19 cellular contexts compared by ENCODE assay signal in genomic region chr1:110309139-110309538, GRCh38. TPM values are rescaled to one million over a fixed set of nuclear protein-coding genes. Genes with fewer than 3 reads are reported as not detected.
DNase-seq lines count a peak whose midpoint lies in the region; ATAC-seq, FAIRE-seq and TF ChIP-seq lines count a peak whose summit lies in the region.
"Had no signal": no experiment of that assay in that cellular context is flagged by ENCODE, and none has a peak within 500 bp of the region (broad histone marks: within the 10 kb centered on the region; RNA-seq: fewer than 3 reads in every experiment).

No MANE protein-coding gene starts in this region.

- WGBS in IMR-90 (ENCODE audit: extremely low coverage in 2 of 2, insufficient read length in 1 of 2), 2 experiments, result no CpG with 5 or more reads among the region's 1 CpG
- 50% methylated on average over 1 of the region's 1 CpG for WGBS in prostate gland

- H2AK5ac ChIP-seq in IMR-90 (ENCODE audit: low read depth, low read length), result no peak overlapping the region

- H3K79me1 ChIP-seq in IMR-90 (ENCODE audit: low read depth in 1 of 2, low read length in 2 of 2), result no peaks in the 10 kb centered on the region

- no peak overlapping the region for H4K5ac ChIP-seq in IMR-90 (ENCODE audit: low read depth, low read length)

- H3K18ac ChIP-seq in IMR-90 (ENCODE audit: low read depth, low read length), result no peak overlapping the region

- TF ChIP-seq POLR2A in IMR-90 (IDR thresholded peaks at IDR 0.05; ENCODE audit: low read depth, low read length), result no peak
- no peak for TF ChIP-seq POLR2A in prostate gland (IDR thresholded peaks at IDR 0.05)

- CTCF ChIA-PET in IMR-90 (lab: Yijun Ruan, JAX), result interaction anchor here (0.6 to 3.6 kb wide), 5 partner anchors 27 to 151 kb away, joined by 3 to 33 read pairs (median 8); no protein-coding TSS in a partner anchor

- TF ChIP-seq CTCF in IMR-90 (conservative IDR thresholded peaks at IDR 0.05; ENCODE audit: low read depth, low read length), result no peak
- TF ChIP-seq CTCF in bronchial epithelial cell (IDR thresholded peaks at IDR 0.05; ENCODE audit: insufficient read depth, low read length, severe bottlenecking), result no peak
- TF ChIP-seq CTCF in prostate gland (IDR thresholded peaks at IDR 0.05), result no peak

- peak overlapping the region; percentile 2; the same call in 1 of the 2 replicates for H3K4ac ChIP-seq in IMR-90 (ENCODE audit: low read depth, low read length)

- no TSS peak for BruUV-seq in IMR-90 (replicated peaks; lab: Mats Ljungman, UMichigan)

- no peak overlapping the region for H3K9ac ChIP-seq in IMR-90 (ENCODE audit: low read depth, low read length)
- H3K9ac ChIP-seq: BLaER1 had no signal

- H3K27me3 ChIP-seq in IMR-90 (ENCODE audit: control insufficient read depth, insufficient read depth, low read length) (no peaks in the 10 kb centered on the region; the same call in 1 of the 2 replicates), bronchial epithelial cell (ENCODE audit: control insufficient read depth, insufficient read depth, low read length) (peaks cover 1% of the 10 kb centered on the region), prostate gland (replicated peaks; ENCODE audit: insufficient read depth) (no peaks in the 10 kb centered on the region)
- H3K27me3 ChIP-seq: BLaER1, sigmoid colon, SJCRH30 had no signal

- intact Hi-C loops in IMR-90 (cut with micrococcal nuclease), result no loop called here
- intact Hi-C loops in prostate gland (cut with DNase I), result no loop called here

- POLR2A ChIA-PET in IMR-90 (lab: Charles Lee; ENCODE audit: unreplicated experiment), result no interaction called here

- H3K9me1 ChIP-seq in IMR-90 (ENCODE audit: insufficient read depth, low read length), result no peaks in the 10 kb centered on the region; the same call in 1 of the 2 replicates

- H3K36me3 ChIP-seq in IMR-90 (ENCODE audit: control insufficient read depth, insufficient read depth, low read length), result no peaks in the 10 kb centered on the region
- H3K36me3 ChIP-seq in bronchial epithelial cell (ENCODE audit: control insufficient read depth, insufficient read depth, low read length), result no peaks in the 10 kb centered on the region
- no peaks in the 10 kb centered on the region for H3K36me3 ChIP-seq in prostate gland
- H3K36me3 ChIP-seq: BLaER1, sigmoid colon, SJCRH30 had no signal

- no peak overlapping the region for H2BK5ac ChIP-seq in IMR-90 (ENCODE audit: low read depth, low read length, poor library complexity, severe bottlenecking)

- DNase-seq in Daoy (ENCODE audit: low read depth) (peak; percentile 83), IMR-90 (peak; percentile 64), bronchial epithelial cell (ENCODE audit: low read depth) (peak; percentile 53), kidney tubule cell (ENCODE audit: low spot score) (peak; percentile 69), DMS79 treated with DMSO at 0.1 percent for 48 hours (lab: John Stamatoyannopoulos, UW) (no peak), prostate gland (ENCODE audit: low spot score) (no peak)
- DNase-seq: hippocampal formation; Kasumi-1; left cardiac atrium; mucosa of descending colon; NCI-H146; NCI-H446; occipital lobe; sigmoid colon; stimulated activated CD4-positive, alpha-beta T cell treated with anti-CD3 and anti-CD28 coated beads, Interleukin-4, amount 100 ng/mL, for 4 hours had no signal

- no peak overlapping the region for H2BK20ac ChIP-seq in IMR-90 (ENCODE audit: low read depth, low read length)

- H3K14ac ChIP-seq in IMR-90 (replicated peaks; ENCODE audit: low read depth, low read length), result no peak overlapping the region

- no peak overlapping the region for H2AK9ac ChIP-seq in IMR-90 (replicated peaks; ENCODE audit: low read depth, low read length, poor library complexity)

- no peak for ATAC-seq in IMR-90 (ENCODE audit: low read depth)
- ATAC-seq in HG02884 (IDR thresholded peaks at IDR 0.05; ENCODE audit: unreplicated experiment), result no peak
- ATAC-seq: esophagus mucosa, mucosa of descending colon had no signal

- in situ Hi-C loops in IMR-90 (cut with MboI; ENCODE audit: low sequenced_read_pairs), result loop anchor here (5.0 kb wide), 1 partner anchor 107 kb away; no protein-coding TSS in a partner anchor

- H4K91ac ChIP-seq in IMR-90 (ENCODE audit: insufficient read depth, low read depth, low read length), result no peak overlapping the region

- peak overlapping the region in 1 of 2 experiments; percentile 22; a peak in 1 of 4 replicates for H4K8ac ChIP-seq in IMR-90 (ENCODE audit: low read depth in 2 of 2, low read length in 2 of 2)

- H3K4me1 ChIP-seq in IMR-90 (ENCODE audit: control insufficient read depth, insufficient read depth, low read length) (peaks cover 12% of the 10 kb centered on the region), prostate gland (replicated peaks) (no peaks in the 10 kb centered on the region)
- H3K4me1 ChIP-seq: SJCRH30 had no signal

- no peak overlapping the region for H3K4me2 ChIP-seq in IMR-90 (ENCODE audit: low read depth, low read length)
- H3K4me2 ChIP-seq: BLaER1 had no signal

- H2BK15ac ChIP-seq in IMR-90 (ENCODE audit: low read depth, low read length), result no peak overlapping the region

- no peaks in the 10 kb centered on the region for H3K9me3 ChIP-seq in IMR-90 (ENCODE audit: control insufficient read depth, insufficient read depth, low read length)
- H3K9me3 ChIP-seq in prostate gland, result no peaks in the 10 kb centered on the region
- H3K9me3 ChIP-seq: BLaER1, mucosa of descending colon, sigmoid colon, SJCRH30 had no signal

- H3K23ac ChIP-seq in IMR-90 (ENCODE audit: low read depth, low read length), result no peak overlapping the region

- TF ChIP-seq RAD21 in IMR-90 (IDR thresholded peaks at IDR 0.05; ENCODE audit: low read length), result no peak

- H4K20me1 ChIP-seq in IMR-90 (ENCODE audit: insufficient read depth, low read length), result no peaks in the 10 kb centered on the region
- H4K20me1 ChIP-seq: BLaER1 had no signal

- no peak overlapping the region for H2BK120ac ChIP-seq in IMR-90 (ENCODE audit: low read depth, low read length)

- H3K4me3 ChIP-seq in IMR-90 (ENCODE audit: insufficient read depth, low read depth, low read length), result no peak overlapping the region
- H3K4me3 ChIP-seq in bronchial epithelial cell (ENCODE audit: low read depth, low read length), result no peak overlapping the region
- no peak overlapping the region for H3K4me3 ChIP-seq in prostate gland
- H3K4me3 ChIP-seq: BLaER1, mucosa of descending colon, sigmoid colon, SJCRH30 had no signal

- dilution Hi-C loops in IMR-90 (cut with HindIII; ENCODE audit: low sequenced_read_pairs, unreplicated experiment), result no loop called here

- H3K56ac ChIP-seq in IMR-90 (ENCODE audit: extremely low read depth, insufficient read depth, low read length), result no peak overlapping the region

- no peak overlapping the region for H3K27ac ChIP-seq in IMR-90 (ENCODE audit: insufficient read depth, low read length)
- H3K27ac ChIP-seq in prostate gland, result no peak overlapping the region
- H3K27ac ChIP-seq: BLaER1, sigmoid colon, SJCRH30 had no signal

- no peak for FAIRE-seq in bronchial epithelial cell (lab: Jason Lieb, UNC)

- H2AFZ ChIP-seq in IMR-90 (replicated peaks; ENCODE audit: low read length, poor library complexity), result no peak overlapping the region

TF ChIP-seq in IMR-90, 13 proteins besides CTCF, POLR2A, EP300 and RAD21:
- TF ChIP-seq NFE2L2 (IDR thresholded peaks at IDR 0.05; ENCODE audit: low read depth, low read length), result no peak
- peak; percentile 40; the same call in 1 of the 2 replicates for TF ChIP-seq FOS (IDR thresholded peaks at IDR 0.05; ENCODE audit: low read depth, low read length)

RNA-seq across cellular contexts. Expression of gene RBM15, which starts 30.0 kb away (rescaled TPM):
- 39.1 and 39.7 TPM in 2 replicates for total RNA-seq in Daoy (2014; rRNA removed; shearing (Covaris generic))
- 31.7 and 32.2 TPM in 2 replicates for total RNA-seq in IMR-90 (2012; rRNA removed)
- 6.2 and 6.3 TPM in 2 replicates for polyA plus RNA-seq in IMR-90 (2012; rRNA removed)
- 3.9 and 4.2 TPM in 2 replicates for polyA plus RNA-seq in IMR-90 (2012; cell fraction: cytosol; rRNA removed)
- polyA plus RNA-seq in IMR-90 (2012; cell fraction: nucleus; rRNA removed; ENCODE audit: low replicate concordance), result 6.3 and 7.4 TPM in 2 replicates
- 33.4 and 37.1 TPM in 2 replicates for total RNA-seq in bronchial epithelial cell
- 10 to 100 TPM; 18.7 to 42.6 TPM for total RNA-seq in prostate gland

Comparison
In these comparisons a context has a peak if more than half of its experiments do, and no peak if none do; other contexts are left out.
1. DNase-seq: peak in Daoy (single experiment), IMR-90 (single experiment), bronchial epithelial cell (single experiment) and kidney tubule cell (single experiment); none in DMS79 treated with DMSO at 0.1 percent for 48 hours (single experiment) and prostate gland (single experiment).